8 cellular contexts compared by ENCODE assay signal in genomic region chr14:61696753-61697318, GRCh38. TPM values are rescaled to one million over a fixed set of nuclear protein-coding genes. Genes with fewer than 3 reads are reported as not detected.
A peak's percentile ranks its signal among the peaks of the same experiment; 100 is the strongest.
DNase-seq lines count a peak whose midpoint lies in the region; ATAC-seq lines count a peak whose summit lies in the region.

No MANE protein-coding gene starts in this region.

- H3K27me3 Mint-ChIP-seq in T-helper 1 cell treated with Interleukin-12 subunit alpha and Interleukin-12 subunit beta and Interleukin-4 antibody, amounts not matched to agents 30 μg/mL and 1 μg/mL, for 36 hours (ENCODE audit: low read depth) = no peaks in the 10 kb centered on the region
- no peaks in the 10 kb centered on the region for H3K27me3 Mint-ChIP-seq in activated T-helper 17 cell treated with anti-CD3 and anti-CD28 coated beads, Interleukin-2, amount 50 U/mL, for 72 hours

- peaks cover 3% of the 10 kb centered on the region for H3K4me1 ChIP-seq in stomach smooth muscle (ENCODE audit: control insufficient read depth, insufficient read depth, low read length)

- peak overlapping the region; percentile 96 for H3K4me3 Mint-ChIP-seq in T-helper 1 cell treated with Interleukin-12 subunit alpha and Interleukin-12 subunit beta and Interleukin-4 antibody, amounts not matched to agents 30 μg/mL and 1 μg/mL, for 36 hours
- H3K4me3 Mint-ChIP-seq in activated T-helper 17 cell treated with anti-CD3 and anti-CD28 coated beads, Interleukin-2, amount 50 U/mL, for 72 hours = peak overlapping the region; percentile 99

- no peaks in the 10 kb centered on the region for H3K9me3 ChIP-seq in stomach smooth muscle (ENCODE audit: control insufficient read depth in 2 of 2, low read length in 2 of 2)

- H3K4me1 Mint-ChIP-seq in T-helper 1 cell treated with Interleukin-12 subunit alpha and Interleukin-12 subunit beta and Interleukin-4 antibody, amounts not matched to agents 30 μg/mL and 1 μg/mL, for 36 hours (ENCODE audit: low read depth) = peaks cover 51% of the 10 kb centered on the region
- H3K4me1 Mint-ChIP-seq in activated T-helper 17 cell treated with anti-CD3 and anti-CD28 coated beads, Interleukin-2, amount 50 U/mL, for 72 hours = peaks cover 30% of the 10 kb centered on the region

- H3K27ac Mint-ChIP-seq in T-helper 1 cell treated with Interleukin-12 subunit alpha and Interleukin-12 subunit beta and Interleukin-4 antibody, amounts not matched to agents 30 μg/mL and 1 μg/mL, for 36 hours = peak overlapping the region; percentile 95
- peak overlapping the region; percentile 96 for H3K27ac Mint-ChIP-seq in activated T-helper 17 cell treated with anti-CD3 and anti-CD28 coated beads, Interleukin-2, amount 50 U/mL, for 72 hours

- peak overlapping the region; percentile 88 to 94 for H3K4me3 ChIP-seq in stomach smooth muscle (ENCODE audit: low read length in 2 of 2)

- no peaks in the 10 kb centered on the region for H3K36me3 ChIP-seq in stomach smooth muscle (ENCODE audit: control insufficient read depth in 2 of 2, insufficient read depth in 2 of 2, low read length in 2 of 2)

- ATAC-seq in activated T-helper 17 cell treated with anti-CD3 and anti-CD28 coated beads, Interleukin-2, amount 50 U/mL, for 72 hours (replicated peaks) = no peak
- no peak for ATAC-seq in GM21576 (IDR thresholded peaks at IDR 0.05; ENCODE audit: unreplicated experiment)

- no peak for DNase-seq in T-helper 1 cell
- peak; percentile 48 for DNase-seq in iris pigment epithelial cell (ENCODE audit: low read depth)
- DNase-seq in 8988T = no peak
- no peak for DNase-seq in glomerular visceral epithelial cell (ENCODE audit: extremely low spot score)

- no peaks in the 10 kb centered on the region for H3K9me3 Mint-ChIP-seq in T-helper 1 cell treated with Interleukin-12 subunit alpha and Interleukin-12 subunit beta and Interleukin-4 antibody, amounts not matched to agents 30 μg/mL and 1 μg/mL, for 36 hours
- peaks cover 5% of the 10 kb centered on the region for H3K9me3 Mint-ChIP-seq in activated T-helper 17 cell treated with anti-CD3 and anti-CD28 coated beads, Interleukin-2, amount 50 U/mL, for 72 hours

- peaks cover 34% of the 10 kb centered on the region for H3K36me3 Mint-ChIP-seq in T-helper 1 cell treated with Interleukin-12 subunit alpha and Interleukin-12 subunit beta and Interleukin-4 antibody, amounts not matched to agents 30 μg/mL and 1 μg/mL, for 36 hours (ENCODE audit: low read depth)
- peaks cover 72% of the 10 kb centered on the region for H3K36me3 Mint-ChIP-seq in activated T-helper 17 cell treated with anti-CD3 and anti-CD28 coated beads, Interleukin-2, amount 50 U/mL, for 72 hours (ENCODE audit: low read depth)

- H3K9ac ChIP-seq in stomach smooth muscle (ENCODE audit: low read length in 2 of 2) = peak overlapping the region in 1 of 2 donors; percentile 88

- no peaks in the 10 kb centered on the region for H3K27me3 ChIP-seq in stomach smooth muscle (ENCODE audit: control insufficient read depth in 1 of 2, insufficient read depth in 2 of 2, low read length in 2 of 2)

- no peak overlapping the region for H3K27ac ChIP-seq in stomach smooth muscle (ENCODE audit: low read length)

RNA-seq across cellular contexts. Expression of gene HIF1A, which starts 1.5 kb away (rescaled TPM):
- 100 to 1,000 TPM; 123 to 176 TPM for total RNA-seq in activated T-helper 17 cell treated with anti-CD3 and anti-CD28 coated beads, Interleukin-2, amount 50 U/mL, for 72 hours
